ENCODE assay signal across 1 cellular context in the genomic region with DNA sequence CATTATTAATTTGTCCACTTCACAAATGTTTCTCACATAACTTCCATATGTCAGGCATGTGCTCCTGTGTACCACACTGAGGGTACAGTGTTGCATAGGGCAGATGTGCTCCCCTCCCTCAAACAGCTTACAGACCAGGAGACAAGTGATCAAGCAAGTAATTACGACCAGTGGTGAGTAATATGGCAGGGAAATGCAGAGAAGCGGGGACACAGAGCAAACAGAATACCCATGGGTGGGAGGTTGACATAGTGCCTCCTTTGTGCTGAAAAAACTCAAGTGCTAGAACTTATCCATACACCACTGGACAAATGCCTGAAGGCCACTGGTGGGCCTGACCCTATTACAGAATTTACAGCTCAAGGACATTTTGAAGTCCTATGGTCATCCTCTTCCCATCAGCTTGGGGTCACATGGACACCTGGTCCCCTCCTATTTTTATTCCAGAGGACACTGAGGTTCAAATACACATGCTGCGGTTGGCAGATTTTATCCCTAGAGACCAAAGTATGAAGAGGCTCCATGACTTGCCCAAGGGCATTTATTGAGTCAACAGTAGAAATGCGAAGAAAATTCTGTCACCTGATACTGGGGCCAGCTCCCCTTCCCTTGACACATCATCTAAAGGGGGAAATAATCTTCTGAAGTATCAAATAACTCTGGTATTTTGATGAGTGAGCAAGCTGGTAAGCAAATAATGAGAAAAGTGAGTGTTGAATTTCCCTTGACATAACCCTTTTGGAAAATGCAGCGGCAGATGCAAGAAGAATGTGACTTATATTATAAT.
TF ChIP-seq lines count a peak whose summit lies in the region.

No MANE protein-coding gene starts in this region.

TF ChIP-seq in A549, 52 proteins besides CTCF, POLR2A, EP300 and RAD21 (continued from another document):
- TF ChIP-seq, protein P1, sequence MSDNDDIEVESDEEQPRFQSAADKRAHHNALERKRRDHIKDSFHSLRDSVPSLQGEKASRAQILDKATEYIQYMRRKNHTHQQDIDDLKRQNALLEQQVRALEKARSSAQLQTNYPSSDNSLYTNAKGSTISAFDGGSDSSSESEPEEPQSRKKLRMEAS (IDR thresholded peaks at IDR 0.05) = peak; percentile 26; the same call in 1 of the 2 replicates
- peak; percentile 81 for TF ChIP-seq MAFK (IDR thresholded peaks at IDR 0.05; ENCODE audit: partially characterized antibody)
- no peak for TF ChIP-seq HDAC2 (IDR thresholded peaks at IDR 0.05)
- no peak for TF ChIP-seq PHF8 (IDR thresholded peaks at IDR 0.05; ENCODE audit: borderline replicate concordance, low read depth)
- no peak for TF ChIP-seq ZNF302 (CRISPR knock-in tag; IDR thresholded peaks at IDR 0.05)
- TF ChIP-seq ZSCAN20 (CRISPR knock-in tag; IDR thresholded peaks at IDR 0.05) = no peak
- TF ChIP-seq RCOR1 (IDR thresholded peaks at IDR 0.05; ENCODE audit: low read depth, low read length) = no peak
- no peak for TF ChIP-seq RARB (CRISPR knock-in tag; IDR thresholded peaks at IDR 0.05)
- TF ChIP-seq MYC (IDR thresholded peaks at IDR 0.05; ENCODE audit: borderline replicate concordance, low read length) = no peak
- no peak for TF ChIP-seq NPAS2 (CRISPR knock-in tag; IDR thresholded peaks at IDR 0.05; ENCODE audit: borderline replicate concordance)
- no peak for TF ChIP-seq TFCP2L1 (CRISPR knock-in tag; IDR thresholded peaks at IDR 0.05)
TF ChIP-seq in A549: peak in this region for 4.
